Comparison of ENCODE assay signal across 8 cellular contexts in the genomic region with DNA sequence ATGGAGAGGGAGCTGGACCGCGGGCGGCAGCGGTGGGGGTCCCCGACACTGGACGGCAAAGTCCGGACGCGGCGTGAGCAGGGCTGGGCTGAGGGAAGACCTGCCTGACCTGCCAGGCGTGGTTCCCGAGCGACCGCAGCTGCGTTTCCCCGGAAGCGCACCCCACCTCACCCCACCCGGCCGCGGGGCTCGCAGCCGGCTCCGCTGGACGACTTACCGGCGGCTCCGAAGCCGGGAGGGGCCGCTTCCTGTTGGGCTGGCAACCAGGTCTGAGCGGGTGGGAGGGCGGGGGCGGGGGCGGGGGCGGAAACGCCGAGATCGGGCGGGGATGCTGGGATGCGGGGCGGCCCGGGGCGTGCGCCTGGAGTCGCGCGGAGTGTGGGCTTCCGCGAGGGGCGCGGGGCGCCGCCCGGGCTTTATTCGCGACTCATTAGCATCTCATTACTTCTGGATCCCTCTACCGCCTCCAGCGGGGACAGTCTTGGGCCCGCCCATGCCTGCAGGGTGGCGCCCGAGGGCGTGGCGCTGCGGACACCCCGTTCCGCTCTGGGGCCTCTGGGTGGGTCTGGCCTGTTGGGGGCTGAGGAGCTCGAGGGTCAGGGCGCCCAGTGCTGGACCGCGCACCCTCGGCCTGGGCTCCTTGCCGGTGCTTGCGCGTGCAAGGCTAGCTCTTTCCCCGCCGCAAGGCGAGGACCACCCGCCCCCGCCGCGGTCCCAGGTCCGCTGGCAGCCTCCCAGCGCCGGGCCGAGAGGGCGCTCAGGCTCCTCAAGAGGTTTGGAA. TPM values are rescaled to one million over a fixed set of nuclear protein-coding genes. Genes with fewer than 3 reads are reported as not detected.
A peak's percentile ranks its signal among the peaks of the same experiment; 100 is the strongest.
DNase-seq lines count a peak whose midpoint lies in the region; ATAC-seq and TF ChIP-seq lines count a peak whose summit lies in the region.

A gene with protein sequence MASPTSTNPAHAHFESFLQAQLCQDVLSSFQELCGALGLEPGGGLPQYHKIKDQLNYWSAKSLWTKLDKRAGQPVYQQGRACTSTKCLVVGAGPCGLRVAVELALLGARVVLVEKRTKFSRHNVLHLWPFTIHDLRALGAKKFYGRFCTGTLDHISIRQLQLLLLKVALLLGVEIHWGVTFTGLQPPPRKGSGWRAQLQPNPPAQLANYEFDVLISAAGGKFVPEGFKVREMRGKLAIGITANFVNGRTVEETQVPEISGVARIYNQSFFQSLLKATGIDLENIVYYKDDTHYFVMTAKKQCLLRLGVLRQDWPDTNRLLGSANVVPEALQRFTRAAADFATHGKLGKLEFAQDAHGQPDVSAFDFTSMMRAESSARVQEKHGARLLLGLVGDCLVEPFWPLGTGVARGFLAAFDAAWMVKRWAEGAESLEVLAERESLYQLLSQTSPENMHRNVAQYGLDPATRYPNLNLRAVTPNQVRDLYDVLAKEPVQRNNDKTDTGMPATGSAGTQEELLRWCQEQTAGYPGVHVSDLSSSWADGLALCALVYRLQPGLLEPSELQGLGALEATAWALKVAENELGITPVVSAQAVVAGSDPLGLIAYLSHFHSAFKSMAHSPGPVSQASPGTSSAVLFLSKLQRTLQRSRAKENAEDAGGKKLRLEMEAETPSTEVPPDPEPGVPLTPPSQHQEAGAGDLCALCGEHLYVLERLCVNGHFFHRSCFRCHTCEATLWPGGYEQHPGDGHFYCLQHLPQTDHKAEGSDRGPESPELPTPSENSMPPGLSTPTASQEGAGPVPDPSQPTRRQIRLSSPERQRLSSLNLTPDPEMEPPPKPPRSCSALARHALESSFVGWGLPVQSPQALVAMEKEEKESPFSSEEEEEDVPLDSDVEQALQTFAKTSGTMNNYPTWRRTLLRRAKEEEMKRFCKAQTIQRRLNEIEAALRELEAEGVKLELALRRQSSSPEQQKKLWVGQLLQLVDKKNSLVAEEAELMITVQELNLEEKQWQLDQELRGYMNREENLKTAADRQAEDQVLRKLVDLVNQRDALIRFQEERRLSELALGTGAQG (minus strand): TSS at position 271 of the 781 bp plus-strand sequence. CDS start 1,576 bp downstream, outside the sequence.

- H3K36me3 ChIP-seq in neural progenitor cell (no peaks in the 10 kb centered on the region), testis (ENCODE audit: low read depth, missing control alignments) (no peaks in the 10 kb centered on the region)

- peak within 1 kb of the TSS; percentile 94 for H3K27ac Mint-ChIP-seq in activated T-helper 2 cell treated with anti-CD3 and anti-CD28 coated beads, Interferon-gamma antibody, Interleukin-2, Interleukin-4, amounts not matched to agents 10 μg/mL and 5 μg/mL and 100 μg/mL, durations not matched to agents 14 hours and 24 hours and 36 hours
- peak within 1 kb of the TSS; percentile 90 for H3K27ac Mint-ChIP-seq in neural progenitor cell

- peak within 1 kb of the TSS; percentile 91 for H3K4me3 ChIP-seq in fibroblast of villous mesenchyme (ENCODE audit: low read depth, low read length)
- peak within 1 kb of the TSS; percentile 95 for H3K4me3 ChIP-seq in neural progenitor cell
- peak within 1 kb of the TSS; percentile 72 to 86 for H3K4me3 ChIP-seq in testis

- 1% methylated on average over 23 to 64 of the region's 85 CpGs for WGBS in testis, 2 donors

- H3F3A ChIP-seq in neural progenitor cell (ENCODE audit: low read depth), result peaks cover 59% of the 10 kb centered on the region

- H3K9me3 Mint-ChIP-seq in activated T-helper 2 cell treated with anti-CD3 and anti-CD28 coated beads, Interferon-gamma antibody, Interleukin-2, Interleukin-4, amounts not matched to agents 10 μg/mL and 5 μg/mL and 100 μg/mL, durations not matched to agents 14 hours and 24 hours and 36 hours, result no peaks in the 10 kb centered on the region
- no peaks in the 10 kb centered on the region for H3K9me3 Mint-ChIP-seq in neural progenitor cell

- peak; percentile 57 for DNase-seq in Caki2 (ENCODE audit: low read depth)
- peak; percentile 83 for DNase-seq in RKO (ENCODE audit: low spot score)
- DNase-seq in activated T-helper 2 cell treated with anti-CD3 and anti-CD28 coated beads, Interferon-gamma antibody, Interleukin-2, Interleukin-4, amounts not matched to agents 10 μg/mL and 5 μg/mL and 100 μg/mL, durations not matched to agents 14 hours and 24 hours and 36 hours (ENCODE audit: low spot score), result peak; percentile 78
- DNase-seq in fibroblast of villous mesenchyme (ENCODE audit: low read depth), result peak; percentile 57
- DNase-seq in neural progenitor cell (ENCODE audit: low spot score), result peak; percentile 88
- peak; percentile 74 for DNase-seq in testis

- peak within 1 kb of the TSS; percentile 74 for H3K27ac ChIP-seq in neural progenitor cell
- H3K27ac ChIP-seq in testis, result peak within 1 kb of the TSS; percentile 74 to 91

- H3K27me3 Mint-ChIP-seq in activated T-helper 2 cell treated with anti-CD3 and anti-CD28 coated beads, Interferon-gamma antibody, Interleukin-2, Interleukin-4, amounts not matched to agents 10 μg/mL and 5 μg/mL and 100 μg/mL, durations not matched to agents 14 hours and 24 hours and 36 hours (ENCODE audit: low read depth), result no peaks in the 10 kb centered on the region
- peaks cover 13% of the 10 kb centered on the region for H3K27me3 Mint-ChIP-seq in neural progenitor cell (ENCODE audit: insufficient read depth, low read depth)

- peak; percentile 65 for ATAC-seq in GM19455 (IDR thresholded peaks at IDR 0.05; ENCODE audit: unreplicated experiment)
- peak; percentile 54 for ATAC-seq in HG03571 (IDR thresholded peaks at IDR 0.05; ENCODE audit: unreplicated experiment)

- peak within 1 kb of the TSS; percentile 93 for H3K4me2 ChIP-seq in neural progenitor cell

- peaks cover 15% of the 10 kb centered on the region for H4K20me1 ChIP-seq in neural progenitor cell (ENCODE audit: low read depth)

- TF ChIP-seq POLR2A in testis (IDR thresholded peaks at IDR 0.05), result no peak

- H3K79me2 ChIP-seq in neural progenitor cell (ENCODE audit: low read depth), result peaks cover 24% of the 10 kb centered on the region

- H3K9ac ChIP-seq in neural progenitor cell, result peak within 1 kb of the TSS; percentile 36

- H3K4me1 ChIP-seq in neural progenitor cell, result peaks cover 34% of the 10 kb centered on the region
- H3K4me1 ChIP-seq in testis, result peaks cover 19% of the 10 kb centered on the region

- peak; percentile 37 for TF ChIP-seq CTCF in fibroblast of villous mesenchyme (IDR thresholded peaks at IDR 0.05; ENCODE audit: insufficient read depth, low read depth, low read length)
- TF ChIP-seq CTCF in neural progenitor cell (IDR thresholded peaks at IDR 0.05), result peak; percentile 41
- peak in 1 of 3 experiments; percentile 20 for TF ChIP-seq CTCF in testis (IDR thresholded peaks at IDR 0.05)

- H3K9me3 ChIP-seq in neural progenitor cell (ENCODE audit: low read depth) (no peaks in the 10 kb centered on the region), testis (no peaks in the 10 kb centered on the region)

- peak within 1 kb of the TSS; percentile 97 for H3K4me3 Mint-ChIP-seq in activated T-helper 2 cell treated with anti-CD3 and anti-CD28 coated beads, Interferon-gamma antibody, Interleukin-2, Interleukin-4, amounts not matched to agents 10 μg/mL and 5 μg/mL and 100 μg/mL, durations not matched to agents 14 hours and 24 hours and 36 hours (ENCODE audit: low read depth)
- peak within 1 kb of the TSS; percentile 94 for H3K4me3 Mint-ChIP-seq in neural progenitor cell

- H3K27me3 ChIP-seq in neural progenitor cell (no peaks in the 10 kb centered on the region), testis (no peaks in the 10 kb centered on the region)

- H3K36me3 Mint-ChIP-seq in activated T-helper 2 cell treated with anti-CD3 and anti-CD28 coated beads, Interferon-gamma antibody, Interleukin-2, Interleukin-4, amounts not matched to agents 10 μg/mL and 5 μg/mL and 100 μg/mL, durations not matched to agents 14 hours and 24 hours and 36 hours (ENCODE audit: low read depth), result peaks cover 44% of the 10 kb centered on the region
- peaks cover 5% of the 10 kb centered on the region for H3K36me3 Mint-ChIP-seq in neural progenitor cell

- in situ Hi-C loops in Caki2 (cut with HindIII; ENCODE audit: low pct_unique_long_range_greater_than_20kb, low sequenced_read_pairs), result no loop called here

- peak within 1 kb of the TSS; percentile 93 for H2AFZ ChIP-seq in neural progenitor cell (replicated peaks)

- intact Hi-C loops in activated T-helper 2 cell treated with anti-CD3 and anti-CD28 coated beads, Interferon-gamma antibody, Interleukin-2, Interleukin-4, amounts not matched to agents 10 μg/mL and 5 μg/mL and 100 μg/mL, durations not matched to agents 14 hours and 24 hours and 36 hours (cut with micrococcal nuclease), result loop anchor here (1.0 to 10.0 kb wide), 7 partner anchors 15 to 729 kb away; a partner anchor contains a TSS
- intact Hi-C loops in testis (cut with DNase I; ENCODE audit: low total_unique reads), result no loop called here

- peaks cover 60% of the 10 kb centered on the region for H3K4me1 Mint-ChIP-seq in activated T-helper 2 cell treated with anti-CD3 and anti-CD28 coated beads, Interferon-gamma antibody, Interleukin-2, Interleukin-4, amounts not matched to agents 10 μg/mL and 5 μg/mL and 100 μg/mL, durations not matched to agents 14 hours and 24 hours and 36 hours (ENCODE audit: low read depth)
- peaks cover 45% of the 10 kb centered on the region for H3K4me1 Mint-ChIP-seq in neural progenitor cell

RNA-seq across cellular contexts. Expression of the gene that starts here (rescaled TPM):
- 13.5 and 23.9 TPM in 2 replicates for total RNA-seq in Caki2 (2014; rRNA removed; shearing (Covaris generic); ENCODE audit: low replicate concordance)
- total RNA-seq in activated T-helper 2 cell treated with anti-CD3 and anti-CD28 coated beads, Interferon-gamma antibody, Interleukin-2, Interleukin-4, amounts not matched to agents 10 μg/mL and 5 μg/mL and 100 μg/mL, durations not matched to agents 14 hours and 24 hours and 36 hours, result 47.8 and 51.8 TPM in 2 replicates
- 54.1 and 55.3 TPM in 2 replicates for total RNA-seq in fibroblast of villous mesenchyme
- total RNA-seq in neural progenitor cell (ENCODE audit: low replicate concordance), result 50.6 and 123 TPM in 2 replicates
- total RNA-seq in testis, result 10 to 100 TPM; 50.3 to 61.9 TPM
- 34.6 TPM for polyA plus RNA-seq in testis (ENCODE audit: insufficient read depth, low read depth, low replicate concordance)

Comparison
In these comparisons a context has a peak if more than half of its experiments do, and no peak if none do; other contexts are left out.
1. Peak in every context shown above with its lines: DNase-seq, ATAC-seq, H3K4me3 ChIP-seq and H3K27ac ChIP-seq.